In the genomic region with DNA sequence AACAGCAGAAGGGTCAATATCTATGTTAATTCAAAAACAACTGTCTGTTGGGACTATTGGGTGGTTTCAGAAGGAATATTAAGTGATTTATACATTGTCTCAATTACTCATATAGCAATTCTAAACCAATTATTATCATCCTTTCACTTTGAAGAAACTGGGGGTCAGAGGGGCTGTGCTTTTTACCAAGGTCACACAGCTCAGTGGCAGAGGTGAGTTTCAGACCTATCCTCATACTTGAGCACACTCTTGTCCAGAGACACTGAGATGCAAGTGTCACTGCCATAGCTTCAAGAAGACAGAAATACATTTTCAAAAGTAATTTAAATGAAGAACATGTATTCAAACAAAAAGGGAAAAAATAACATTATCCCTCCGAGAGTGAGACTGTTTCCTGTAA, we compare ENCODE assay signal across 27 cellular contexts.
"Had no signal": no experiment of that assay in that cellular context is flagged by ENCODE, and none has a peak within 500 bp of the region (broad histone marks: within the 10 kb centered on the region; RNA-seq: fewer than 3 reads in every experiment).

No MANE protein-coding gene starts in this region.

- DNase-seq: Karpas-422, KG1, MG63, NCI-H1092, NCI-H1105 treated with DMSO at 0.1 percent for 48 hours, NCI-H1417 treated with DMSO at 0.1 percent for 48 hours, NCI-H146, NCI-H1694 treated with DMSO at 0.1 percent for 48 hours, NCI-H1930, NCI-H2081, NCI-H2107, NCI-H226, NCI-H446, NCI-H510A, NCI-H524 treated with DMSO at 0.1 percent for 48 hours, NCI-H69, NCI-H774, PC-3, SHP77 treated with DMSO at 0.1 percent for 48 hours, SJCRH30, T-helper 1 cell, T-helper 17 cell had no signal

- ATAC-seq: Panc1, PC-3, SK-N-SH treated with all-trans-retinoic acid at 6 μM for 48 hours, T-helper 17 cell had no signal

- H3K27ac ChIP-seq: HL-60, RWPE1, SJCRH30 had no signal

- H3K4me1 ChIP-seq: SJCRH30 had no signal

- H3K4me3 Mint-ChIP-seq: T-helper 17 cell had no signal

- H3K9me3 ChIP-seq: MG63, SJCRH30 had no signal

- H3K27ac Mint-ChIP-seq: T-helper 17 cell had no signal

- H3K36me3 ChIP-seq: MG63, SJCRH30 had no signal

- H3K4me3 ChIP-seq: MG63, SJCRH30 had no signal

- H3K27me3 ChIP-seq: MG63, SJCRH30 had no signal

- FAIRE-seq: HTR-8/SVneo had no signal
